ENCODE assay signal across 13 cellular contexts in the genomic region with DNA sequence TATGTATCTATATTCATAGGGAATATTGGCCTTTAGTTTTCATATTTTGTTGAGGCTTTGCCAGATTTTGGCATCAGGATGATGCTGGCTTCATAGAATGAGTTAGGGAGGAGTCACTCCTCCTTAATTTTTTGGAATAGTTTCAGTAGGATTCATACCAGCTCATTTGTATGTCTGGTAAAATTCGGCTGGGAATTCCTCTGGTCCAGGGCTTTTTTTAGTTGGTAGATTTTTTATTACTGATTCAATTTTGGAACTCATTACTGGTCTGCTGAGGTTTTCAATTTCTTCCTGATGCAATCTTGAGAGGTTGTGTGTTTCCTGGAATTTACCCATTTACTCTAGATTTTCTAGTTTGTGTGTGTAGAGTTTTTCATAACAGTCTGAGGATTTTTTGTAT.
A peak's percentile ranks its signal among the peaks of the same experiment; 100 is the strongest.
DNase-seq lines count a peak whose midpoint lies in the region; ATAC-seq and TF ChIP-seq lines count a peak whose summit lies in the region.
"Had no signal": no experiment of that assay in that cellular context is flagged by ENCODE, and none has a peak within 500 bp of the region (broad histone marks: within the 10 kb centered on the region; RNA-seq: fewer than 3 reads in every experiment).

No MANE protein-coding gene starts in this region.

- peaks cover 5% of the 10 kb centered on the region for H3F3A ChIP-seq in SK-N-SH (replicated peaks; ENCODE audit: insufficient read depth)

- no peak for TF ChIP-seq RAD21 in SK-N-SH (IDR thresholded peaks at IDR 0.05; ENCODE audit: low read length)

- no peaks in the 10 kb centered on the region for H3K27me3 ChIP-seq in adipocyte (replicated peaks; ENCODE audit: control insufficient read depth, insufficient read depth, low read length)
- H3K27me3 ChIP-seq in SK-N-SH (ENCODE audit: insufficient read depth): no peaks in the 10 kb centered on the region

- no peaks in the 10 kb centered on the region for H3K79me2 ChIP-seq in SK-N-SH (ENCODE audit: insufficient read depth)

- 12% methylated on average over 1 of the region's 1 CpG for WGBS in SK-N-SH (ENCODE audit: low lambda C conversion rate)

- no peak for ATAC-seq in stimulated activated naive CD8-positive, alpha-beta T cell treated with anti-CD3 and anti-CD28 coated beads, Interleukin-15, Interleukin-2, amounts not matched to agents 100 U/mL and 50 U/mL, for 24 hours
- ATAC-seq: HCT116, K562 had no signal

- no peak overlapping the region for H3K4me3 ChIP-seq in adipocyte (ENCODE audit: low read length)
- H3K4me3 ChIP-seq in fibroblast of the aortic adventitia (ENCODE audit: low read depth, low read length): no peak overlapping the region
- no peak overlapping the region for H3K4me3 ChIP-seq in SK-N-SH (ENCODE audit: low read depth in 2 of 2, low read length in 1 of 2)
- H3K4me3 ChIP-seq: K562 had no signal

- no peaks in the 10 kb centered on the region for H4K20me1 ChIP-seq in SK-N-SH (ENCODE audit: insufficient read depth)

- no peak overlapping the region for H2AFZ ChIP-seq in SK-N-SH (ENCODE audit: low read depth)

- peak overlapping the region in 1 of 2 experiments; percentile 55; a peak in 2 of 4 replicates for H3K27ac ChIP-seq in SK-N-SH (ENCODE audit: low read depth in 2 of 2, low read length in 1 of 2)

- TF ChIP-seq CTCF in fibroblast of the aortic adventitia (IDR thresholded peaks at IDR 0.05; ENCODE audit: insufficient read depth, low read length) (no peak), SK-N-SH (IDR thresholded peaks at IDR 0.05) (no peak)

- H3K9me2 ChIP-seq in SK-N-SH: no peaks in the 10 kb centered on the region

- H3K9me3 ChIP-seq in adipocyte (ENCODE audit: control insufficient read depth, low read length) (peaks cover 10% of the 10 kb centered on the region), SK-N-SH (no peaks in the 10 kb centered on the region; the same call in 1 of the 2 replicates)

- TF ChIP-seq EP300 in SK-N-SH (IDR thresholded peaks at IDR 0.05; ENCODE audit: borderline replicate concordance in 1 of 2, low read depth in 1 of 2, low read length in 1 of 2): no peak

- no peak overlapping the region for H3K4me2 ChIP-seq in SK-N-SH

- peak; percentile 87 for DNase-seq in EH (ENCODE audit: low read depth)
- peak; percentile 65 for DNase-seq in adipocyte (ENCODE audit: low read depth)
- DNase-seq in fibroblast of the aortic adventitia (ENCODE audit: low read depth): peak; percentile 71
- DNase-seq in stromal cell of bone marrow (ENCODE audit: low read depth): peak; percentile 73
- DNase-seq in stimulated activated naive CD8-positive, alpha-beta T cell treated with anti-CD3 and anti-CD28 coated beads, Interleukin-15, Interleukin-2, amounts not matched to agents 100 U/mL and 50 U/mL, for 24 hours: no peak
- no peak for DNase-seq in ecto neural progenitor cell (ENCODE audit: low spot score)
- DNase-seq in SK-N-SH: no peak
- DNase-seq: C1 segment of cervical spinal cord, NCI-H187 treated with DMSO at 0.1 percent for 48 hours, NCI-H69, SHP77 treated with DMSO at 0.1 percent for 48 hours had no signal

- H3K4me1 ChIP-seq in adipocyte (ENCODE audit: control insufficient read depth, insufficient read depth, low read length) (peaks cover 12% of the 10 kb centered on the region), SK-N-SH (ENCODE audit: control insufficient read depth in 1 of 2, insufficient read depth in 2 of 2, low read depth in 1 of 2, low read length in 1 of 2) (no peaks in the 10 kb centered on the region)

- H3K9ac ChIP-seq in adipocyte (ENCODE audit: low read length) (peak overlapping the region; percentile 66), SK-N-SH (no peak overlapping the region)

- POLR2A ChIA-PET in SK-N-SH (lab: Yijun Ruan, JAX): no interaction called here

- CTCF ChIA-PET in SK-N-SH (lab: Yijun Ruan, JAX): no interaction called here

- peaks cover 32% of the 10 kb centered on the region for H3K36me3 ChIP-seq in adipocyte (ENCODE audit: control insufficient read depth, insufficient read depth, low read length, severe bottlenecking)
- peaks cover 0 to 21% of the 10 kb centered on the region in 2 experiments for H3K36me3 ChIP-seq in SK-N-SH (replicated peaks in 1 of 2; ENCODE audit: control insufficient read depth in 1 of 2, insufficient read depth in 2 of 2, low read length in 1 of 2)

TF ChIP-seq in SK-N-SH, 30 proteins besides CTCF, POLR2A, EP300 and RAD21:
- TF ChIP-seq, protein P1, sequence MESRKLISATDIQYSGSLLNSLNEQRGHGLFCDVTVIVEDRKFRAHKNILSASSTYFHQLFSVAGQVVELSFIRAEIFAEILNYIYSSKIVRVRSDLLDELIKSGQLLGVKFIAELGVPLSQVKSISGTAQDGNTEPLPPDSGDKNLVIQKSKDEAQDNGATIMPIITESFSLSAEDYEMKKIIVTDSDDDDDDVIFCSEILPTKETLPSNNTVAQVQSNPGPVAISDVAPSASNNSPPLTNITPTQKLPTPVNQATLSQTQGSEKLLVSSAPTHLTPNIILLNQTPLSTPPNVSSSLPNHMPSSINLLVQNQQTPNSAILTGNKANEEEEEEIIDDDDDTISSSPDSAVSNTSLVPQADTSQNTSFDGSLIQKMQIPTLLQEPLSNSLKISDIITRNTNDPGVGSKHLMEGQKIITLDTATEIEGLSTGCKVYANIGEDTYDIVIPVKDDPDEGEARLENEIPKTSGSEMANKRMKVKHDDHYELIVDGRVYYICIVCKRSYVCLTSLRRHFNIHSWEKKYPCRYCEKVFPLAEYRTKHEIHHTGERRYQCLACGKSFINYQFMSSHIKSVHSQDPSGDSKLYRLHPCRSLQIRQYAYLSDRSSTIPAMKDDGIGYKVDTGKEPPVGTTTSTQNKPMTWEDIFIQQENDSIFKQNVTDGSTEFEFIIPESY (IDR thresholded peaks at IDR 0.05; ENCODE audit: borderline replicate concordance, low read depth): no peak

Comparison
In these comparisons a context has a peak if more than half of its experiments do, and no peak if none do; other contexts are left out.
1. DNase-seq: peak in EH (single experiment), adipocyte (single experiment), fibroblast of the aortic adventitia (single experiment) and stromal cell of bone marrow (single experiment); none in stimulated activated naive CD8-positive, alpha-beta T cell treated with anti-CD3 and anti-CD28 coated beads, Interleukin-15, Interleukin-2, amounts not matched to agents 100 U/mL and 50 U/mL, for 24 hours (single experiment), ecto neural progenitor cell (single experiment) and SK-N-SH (single experiment).